Comparison of ENCODE assay signal across 16 cellular contexts in genomic region chr1:145827966-145828365, GRCh38. TPM values are rescaled to one million over a fixed set of nuclear protein-coding genes. Genes with fewer than 3 reads are reported as not detected.
A peak's percentile ranks its signal among the peaks of the same experiment; 100 is the strongest.
DNase-seq lines count a peak whose midpoint lies in the region; ATAC-seq, FAIRE-seq and TF ChIP-seq lines count a peak whose summit lies in the region.
"Had no signal": no experiment of that assay in that cellular context is flagged by ENCODE, and none has a peak within 500 bp of the region (broad histone marks: within the 10 kb centered on the region; RNA-seq: fewer than 3 reads in every experiment).

No MANE protein-coding gene starts in this region.

- H3K27me3 ChIP-seq in HepG2 (ENCODE audit: control insufficient read depth in 1 of 2, insufficient read depth in 2 of 2, low read length in 2 of 2) (no peaks in the 10 kb centered on the region; a peak in 1 of 5 replicates), right lobe of liver (no peaks in the 10 kb centered on the region), prostate gland (replicated peaks; ENCODE audit: insufficient read depth) (no peaks in the 10 kb centered on the region)
- H3K27me3 ChIP-seq: esophagus squamous epithelium, left lung, right atrium auricular region had no signal

- H3K9me3 ChIP-seq in HepG2 (ENCODE audit: low read length) (no peaks in the 10 kb centered on the region), right lobe of liver (no peaks in the 10 kb centered on the region), prostate gland (no peaks in the 10 kb centered on the region)
- H3K9me3 ChIP-seq: esophagus squamous epithelium, left lung, right atrium auricular region had no signal

- H3K79me2 ChIP-seq in HepG2 (ENCODE audit: insufficient read depth, low read length): peaks cover 16% of the 10 kb centered on the region

- peaks cover 44% of the 10 kb centered on the region for H3K4me1 Mint-ChIP-seq in activated T-helper 1 cell treated with anti-CD3 and anti-CD28 coated beads, Interleukin-12 subunit alpha, Interleukin-12 subunit beta, Interleukin-2, Interleukin-4 antibody, amounts not matched to agents 30 ng/mL and 10 ng/mL and 1 ng/mL, durations not matched to agents 14 hours and 24 hours and 36 hours (ENCODE audit: low read depth)
- H3K4me1 Mint-ChIP-seq in stimulated activated naive CD8-positive, alpha-beta T cell treated with anti-CD3 and anti-CD28 coated beads, Interleukin-15, amount 100 ng/mL, for 72 hours: peaks cover 48% of the 10 kb centered on the region

- ATAC-seq in HepG2 (no peak), right lobe of liver (no peak)
- peak; percentile 52 for ATAC-seq in stimulated activated naive CD8-positive, alpha-beta T cell treated with anti-CD3 and anti-CD28 coated beads, Interleukin-15, amount 100 ng/mL, for 72 hours
- ATAC-seq: left lung; naive thymus-derived CD8-positive, alpha-beta T cell; Panc1 had no signal

- intact Hi-C loops in HepG2 (cut with micrococcal nuclease; ENCODE audit: unreplicated experiment) (loop anchor here (10.0 kb wide), 1 partner anchor 93 kb away; no protein-coding TSS in a partner anchor), right lobe of liver (cut with DNase I) (no loop called here), prostate gland (cut with DNase I) (loop anchor here (10.0 kb wide), 1 partner anchor 73 kb away; no protein-coding TSS in a partner anchor)
- intact Hi-C loops in activated T-helper 1 cell treated with anti-CD3 and anti-CD28 coated beads, Interleukin-12 subunit alpha, Interleukin-12 subunit beta, Interleukin-2, Interleukin-4 antibody, amounts not matched to agents 30 ng/mL and 10 ng/mL and 1 ng/mL, durations not matched to agents 14 hours and 24 hours and 36 hours (cut with micrococcal nuclease): no loop called here

- in situ Hi-C loops in HepG2 (cut with HindIII; ENCODE audit: extremely low pct_ligation_motif_present, low pct_unique_long_range_greater_than_20kb): loop anchor here (10.0 kb wide), 1 partner anchor 63 kb away; no protein-coding TSS in a partner anchor

- no peak for FAIRE-seq in HepG2 (lab: Jason Lieb, UNC)

- TF ChIP-seq CTCF in HepG2 (CRISPR knock-in tag; IDR thresholded peaks at IDR 0.05) (no peak), right lobe of liver (IDR thresholded peaks at IDR 0.05) (no peak), prostate gland (IDR thresholded peaks at IDR 0.05) (no peak)

- H4K20me1 ChIP-seq in HepG2 (ENCODE audit: insufficient read depth, low read length): no peaks in the 10 kb centered on the region

- no peak for TF ChIP-seq POLR2A in HepG2 (IDR thresholded peaks at IDR 0.05; ENCODE audit: insufficient read depth in 1 of 2, low read depth in 2 of 2, low read length in 2 of 2)
- TF ChIP-seq POLR2A in right lobe of liver (IDR thresholded peaks at IDR 0.05): no peak
- no peak for TF ChIP-seq POLR2A in prostate gland (IDR thresholded peaks at IDR 0.05)

- no peaks in the 10 kb centered on the region for H3K27me3 Mint-ChIP-seq in activated T-helper 1 cell treated with anti-CD3 and anti-CD28 coated beads, Interleukin-12 subunit alpha, Interleukin-12 subunit beta, Interleukin-2, Interleukin-4 antibody, amounts not matched to agents 30 ng/mL and 10 ng/mL and 1 ng/mL, durations not matched to agents 14 hours and 24 hours and 36 hours (ENCODE audit: insufficient read depth)
- no peaks in the 10 kb centered on the region for H3K27me3 Mint-ChIP-seq in stimulated activated naive CD8-positive, alpha-beta T cell treated with anti-CD3 and anti-CD28 coated beads, Interleukin-15, amount 100 ng/mL, for 72 hours
- H3K27me3 Mint-ChIP-seq: naive thymus-derived CD8-positive, alpha-beta T cell had no signal

- peaks cover 51% of the 10 kb centered on the region for H3K36me3 Mint-ChIP-seq in activated T-helper 1 cell treated with anti-CD3 and anti-CD28 coated beads, Interleukin-12 subunit alpha, Interleukin-12 subunit beta, Interleukin-2, Interleukin-4 antibody, amounts not matched to agents 30 ng/mL and 10 ng/mL and 1 ng/mL, durations not matched to agents 14 hours and 24 hours and 36 hours (ENCODE audit: low read depth)

- POLR2A ChIA-PET in HepG2 (lab: Yijun Ruan, JAX): interaction anchor here (0.7 kb wide), 1 partner anchor 18 kb away, joined by 3 read pairs; the partner anchor contains the start of gene NUDT17

- peak overlapping the region; percentile 83 for H3K27ac Mint-ChIP-seq in activated T-helper 1 cell treated with anti-CD3 and anti-CD28 coated beads, Interleukin-12 subunit alpha, Interleukin-12 subunit beta, Interleukin-2, Interleukin-4 antibody, amounts not matched to agents 30 ng/mL and 10 ng/mL and 1 ng/mL, durations not matched to agents 14 hours and 24 hours and 36 hours
- H3K27ac Mint-ChIP-seq in stimulated activated naive CD8-positive, alpha-beta T cell treated with anti-CD3 and anti-CD28 coated beads, Interleukin-15, amount 100 ng/mL, for 72 hours: peak overlapping the region; percentile 99

- BruUV-seq in HepG2 (replicated peaks; lab: Mats Ljungman, UMichigan): no TSS peak

- H3K27ac ChIP-seq in HepG2 (ENCODE audit: extremely low read length, insufficient read depth, low read length) (no peak overlapping the region), right lobe of liver (no peak overlapping the region), prostate gland (no peak overlapping the region)
- H3K27ac ChIP-seq: esophagus squamous epithelium, left lung, right atrium auricular region had no signal

- H2AFZ ChIP-seq in HepG2 (ENCODE audit: low read length): no peak overlapping the region

- H3K36me3 ChIP-seq in HepG2 (replicated peaks in 1 of 2; ENCODE audit: control insufficient read depth in 1 of 2, insufficient read depth in 2 of 2, low read length in 2 of 2) (peaks cover 14 to 59% of the 10 kb centered on the region in 2 experiments), right lobe of liver (peaks cover 0 to 72% (median 20%) of the 10 kb centered on the region in 4 donors), prostate gland (peaks cover 8 to 12% of the 10 kb centered on the region in 2 donors)

- H3K4me1 ChIP-seq in HepG2 (ENCODE audit: insufficient read depth, low read length) (peaks cover 14% of the 10 kb centered on the region), right lobe of liver (peaks cover 0 to 11% (median 5%) of the 10 kb centered on the region in 4 donors), prostate gland (replicated peaks) (peaks cover 3% of the 10 kb centered on the region)

- peak overlapping the region; percentile 4 for H3K4me3 Mint-ChIP-seq in activated T-helper 1 cell treated with anti-CD3 and anti-CD28 coated beads, Interleukin-12 subunit alpha, Interleukin-12 subunit beta, Interleukin-2, Interleukin-4 antibody, amounts not matched to agents 30 ng/mL and 10 ng/mL and 1 ng/mL, durations not matched to agents 14 hours and 24 hours and 36 hours
- H3K4me3 Mint-ChIP-seq in stimulated activated naive CD8-positive, alpha-beta T cell treated with anti-CD3 and anti-CD28 coated beads, Interleukin-15, amount 100 ng/mL, for 72 hours: peak overlapping the region; percentile 64 to 73
- H3K4me3 Mint-ChIP-seq: naive thymus-derived CD8-positive, alpha-beta T cell had no signal

- CTCF ChIA-PET in HepG2 (lab: Yijun Ruan, JAX; ENCODE audit: low intra/inter-chr PET ratio, low total read pairs): no interaction called here

- DNase-seq in HepG2 (ENCODE audit: low spot score) (no peak), right lobe of liver (no peak), cortex of kidney (lab: John Stamatoyannopoulos, UW) (no peak), prostate gland (ENCODE audit: low spot score) (no peak)
- no peak for DNase-seq in activated T-helper 1 cell treated with anti-CD3 and anti-CD28 coated beads, Interleukin-12 subunit alpha, Interleukin-12 subunit beta, Interleukin-2, Interleukin-4 antibody, amounts not matched to agents 30 ng/mL and 10 ng/mL and 1 ng/mL, durations not matched to agents 14 hours and 24 hours and 36 hours (ENCODE audit: low spot score)
- no peak for DNase-seq in stimulated activated naive CD8-positive, alpha-beta T cell treated with anti-CD3 and anti-CD28 coated beads, Interleukin-15, amount 100 ng/mL, for 72 hours
- DNase-seq: activated CD4-positive, alpha-beta T cell treated with anti-CD3 and anti-CD28 coated beads for 4 hours; DMS79; esophagus squamous epithelium; left lung; naive thymus-derived CD8-positive, alpha-beta T cell; stimulated activated CD4-positive, alpha-beta T cell treated with anti-CD3 and anti-CD28 coated beads, Interleukin-4, amount 100 ng/mL, for 4 hours; SW 1271 had no signal

- no peaks in the 10 kb centered on the region for H3K9me3 Mint-ChIP-seq in activated T-helper 1 cell treated with anti-CD3 and anti-CD28 coated beads, Interleukin-12 subunit alpha, Interleukin-12 subunit beta, Interleukin-2, Interleukin-4 antibody, amounts not matched to agents 30 ng/mL and 10 ng/mL and 1 ng/mL, durations not matched to agents 14 hours and 24 hours and 36 hours
- H3K9me3 Mint-ChIP-seq in stimulated activated naive CD8-positive, alpha-beta T cell treated with anti-CD3 and anti-CD28 coated beads, Interleukin-15, amount 100 ng/mL, for 72 hours: no peaks in the 10 kb centered on the region
- H3K9me3 Mint-ChIP-seq: naive thymus-derived CD8-positive, alpha-beta T cell had no signal

- TF ChIP-seq EP300 in HepG2 (IDR thresholded peaks at IDR 0.05; ENCODE audit: low read depth in 2 of 2, low read length in 2 of 2) (no peak), HepG2 (CRISPR knock-in tag; IDR thresholded peaks at IDR 0.05; ENCODE audit: borderline replicate concordance) (no peak)

- no peak overlapping the region for H3K4me2 ChIP-seq in HepG2 (ENCODE audit: low read depth, low read length)

- TF ChIP-seq RAD21 in HepG2 (CRISPR knock-in tag; IDR thresholded peaks at IDR 0.05): no peak

- H3K9ac ChIP-seq in HepG2 (ENCODE audit: insufficient read depth, low read depth, low read length): no peak overlapping the region

- H3K4me3 ChIP-seq in HepG2 (replicated peaks in 1 of 3; ENCODE audit: insufficient read depth in 1 of 3, low read depth in 2 of 3, low read length in 3 of 3): no peak overlapping the region
- H3K4me3 ChIP-seq in right lobe of liver: no peak overlapping the region
- H3K4me3 ChIP-seq in prostate gland: no peak overlapping the region
- H3K4me3 ChIP-seq: esophagus squamous epithelium, left lung, right atrium auricular region had no signal

RNA-seq across cellular contexts. Expression of gene POLR3C, which starts 4.0 kb away (rescaled TPM):
- total RNA-seq in HepG2 (2016; rRNA removed; fragmentation: Illumina TruSeq; extraction: Trizol): 24.3 TPM in 2 replicates
- 11.5 and 13.9 TPM in 2 replicates for total RNA-seq in HepG2 (2016; cell fraction: cytosol; rRNA removed; fragmentation: Illumina TruSeq; extraction: Trizol; ENCODE audit: low read depth)
- total RNA-seq in HepG2 (2016; cell fraction: insoluble cytoplasmic fraction; rRNA removed; fragmentation: Illumina TruSeq; extraction: Trizol): 22.9 and 26.4 TPM in 2 replicates
- 14.2 and 15.1 TPM in 2 replicates for total RNA-seq in HepG2 (2016; cell fraction: membrane; rRNA removed; fragmentation: Illumina TruSeq; extraction: Trizol)
- 16.6 and 16.7 TPM in 2 replicates for total RNA-seq in HepG2 (2016; cell fraction: nucleus; rRNA removed; fragmentation: Illumina TruSeq; extraction: Trizol)
- polyA plus RNA-seq in HepG2 (2011; rRNA removed): 15.0 and 15.5 TPM in 2 replicates
- polyA plus RNA-seq in HepG2 (2011; cell fraction: cytosol; rRNA removed): 13.3 and 17.9 TPM in 2 replicates
- 23.1 and 24.9 TPM in 2 replicates for polyA plus RNA-seq in HepG2 (2011; cell fraction: nucleus; rRNA removed)
- polyA plus RNA-seq in HepG2 (2012): 14.2 and 14.7 TPM in 2 replicates
- polyA plus RNA-seq in HepG2 (2016; cell fraction: cytosol; fragmentation: Illumina TruSeq; extraction: Trizol; ENCODE audit: low read depth): 6.9 and 9.5 TPM in 2 replicates
- polyA plus RNA-seq in HepG2 (2016; cell fraction: insoluble cytoplasmic fraction; fragmentation: Illumina TruSeq; extraction: Trizol; ENCODE audit: low read depth): 28.8 and 29.9 TPM in 2 replicates
- polyA plus RNA-seq in HepG2 (2016; cell fraction: membrane; fragmentation: Illumina TruSeq; extraction: Trizol; ENCODE audit: low read depth): 9.7 and 12.5 TPM in 2 replicates
- polyA plus RNA-seq in HepG2 (2016; cell fraction: nucleus; fragmentation: Illumina TruSeq; extraction: Trizol; ENCODE audit: insufficient read depth, low read depth): 24.4 and 27.3 TPM in 2 replicates
- polyA minus RNA-seq in HepG2 (2011; rRNA and poly(A)+ RNA removed; ENCODE audit: low replicate concordance): 22.4 and 66.8 TPM in 2 replicates
- polyA minus RNA-seq in HepG2 (2011; cell fraction: cytosol; rRNA and poly(A)+ RNA removed): 8.3 and 13.6 TPM in 2 replicates
- polyA minus RNA-seq in HepG2 (2011; cell fraction: nucleus; rRNA and poly(A)+ RNA removed): 24.7 and 35.2 TPM in 2 replicates
- 10 to 100 TPM in 3 of 6 experiments, 1 to 10 TPM in 3; 7.7 to 17.0 (median 11.2) TPM for total RNA-seq in right lobe of liver
- 44.5 and 47.2 TPM in 2 replicates for total RNA-seq in activated T-helper 1 cell treated with anti-CD3 and anti-CD28 coated beads, Interleukin-12 subunit alpha, Interleukin-12 subunit beta, Interleukin-2, Interleukin-4 antibody, amounts not matched to agents 30 ng/mL and 10 ng/mL and 1 ng/mL, durations not matched to agents 14 hours and 24 hours and 36 hours
- 10 to 100 TPM; 22.5 to 48.0 TPM for total RNA-seq in prostate gland

RNA-seq across cellular contexts. Expression of gene RNF115, which starts 4.1 kb away (rescaled TPM):
- 7.8 and 10.1 TPM in 2 replicates for total RNA-seq in HepG2 (2016; rRNA removed; fragmentation: Illumina TruSeq; extraction: Trizol)
- 2.2 and 2.4 TPM in 2 replicates for total RNA-seq in HepG2 (2016; cell fraction: cytosol; rRNA removed; fragmentation: Illumina TruSeq; extraction: Trizol; ENCODE audit: low read depth)
- total RNA-seq in HepG2 (2016; cell fraction: insoluble cytoplasmic fraction; rRNA removed; fragmentation: Illumina TruSeq; extraction: Trizol): 8.6 and 9.5 TPM in 2 replicates
- 6.1 and 6.2 TPM in 2 replicates for total RNA-seq in HepG2 (2016; cell fraction: membrane; rRNA removed; fragmentation: Illumina TruSeq; extraction: Trizol)
- total RNA-seq in HepG2 (2016; cell fraction: nucleus; rRNA removed; fragmentation: Illumina TruSeq; extraction: Trizol): 10.9 and 11.6 TPM in 2 replicates
- polyA plus RNA-seq in HepG2 (2011; rRNA removed): 4.6 and 6.0 TPM in 2 replicates
- 2.3 and 3.0 TPM in 2 replicates for polyA plus RNA-seq in HepG2 (2011; cell fraction: cytosol; rRNA removed)
- polyA plus RNA-seq in HepG2 (2011; cell fraction: nucleus; rRNA removed): 3.0 and 4.1 TPM in 2 replicates
- polyA plus RNA-seq in HepG2 (2012): 4.1 and 5.7 TPM in 2 replicates
- 2.9 and 3.4 TPM in 2 replicates for polyA plus RNA-seq in HepG2 (2016; cell fraction: cytosol; fragmentation: Illumina TruSeq; extraction: Trizol; ENCODE audit: low read depth)
- polyA plus RNA-seq in HepG2 (2016; cell fraction: insoluble cytoplasmic fraction; fragmentation: Illumina TruSeq; extraction: Trizol; ENCODE audit: low read depth): 11.8 and 12.2 TPM in 2 replicates
- polyA plus RNA-seq in HepG2 (2016; cell fraction: membrane; fragmentation: Illumina TruSeq; extraction: Trizol; ENCODE audit: low read depth): 7.2 and 8.6 TPM in 2 replicates
- polyA plus RNA-seq in HepG2 (2016; cell fraction: nucleus; fragmentation: Illumina TruSeq; extraction: Trizol; ENCODE audit: insufficient read depth, low read depth): 15.3 and 16.4 TPM in 2 replicates
- polyA minus RNA-seq in HepG2 (2011; rRNA and poly(A)+ RNA removed; ENCODE audit: low replicate concordance): 3.6 and 12.3 TPM in 2 replicates
- polyA minus RNA-seq in HepG2 (2011; cell fraction: cytosol; rRNA and poly(A)+ RNA removed): 2.1 and 2.6 TPM in 2 replicates
- 11.2 and 12.9 TPM in 2 replicates for polyA minus RNA-seq in HepG2 (2011; cell fraction: nucleus; rRNA and poly(A)+ RNA removed)
- 10 to 100 TPM in 2 of 6 experiments, 1 to 10 TPM in 4; 5.3 to 10.3 (median 8.0) TPM for total RNA-seq in right lobe of liver
- 18.8 and 20.0 TPM in 2 replicates for total RNA-seq in activated T-helper 1 cell treated with anti-CD3 and anti-CD28 coated beads, Interleukin-12 subunit alpha, Interleukin-12 subunit beta, Interleukin-2, Interleukin-4 antibody, amounts not matched to agents 30 ng/mL and 10 ng/mL and 1 ng/mL, durations not matched to agents 14 hours and 24 hours and 36 hours
- total RNA-seq in prostate gland: 10 to 100 TPM; 12.5 to 21.4 TPM

RNA-seq across cellular contexts. Expression of gene NUDT17, which starts 17.5 kb away (rescaled TPM):
- total RNA-seq in HepG2 (2016; rRNA removed; fragmentation: Illumina TruSeq; extraction: Trizol): 2.6 TPM in 2 replicates
- total RNA-seq in HepG2 (2016; cell fraction: cytosol; rRNA removed; fragmentation: Illumina TruSeq; extraction: Trizol; ENCODE audit: low read depth): 0.18 and 0.81 TPM in 2 replicates
- total RNA-seq in HepG2 (2016; cell fraction: insoluble cytoplasmic fraction; rRNA removed; fragmentation: Illumina TruSeq; extraction: Trizol): 1.8 and 2.7 TPM in 2 replicates
- 1.2 and 1.3 TPM in 2 replicates for total RNA-seq in HepG2 (2016; cell fraction: membrane; rRNA removed; fragmentation: Illumina TruSeq; extraction: Trizol)
- 2.6 and 4.1 TPM in 2 replicates for total RNA-seq in HepG2 (2016; cell fraction: nucleus; rRNA removed; fragmentation: Illumina TruSeq; extraction: Trizol)
- polyA plus RNA-seq in HepG2 (2011; rRNA removed): 5.7 and 5.8 TPM in 2 replicates
- 3.2 and 4.8 TPM in 2 replicates for polyA plus RNA-seq in HepG2 (2011; cell fraction: cytosol; rRNA removed)
- polyA plus RNA-seq in HepG2 (2011; cell fraction: nucleus; rRNA removed): 17.3 and 18.1 TPM in 2 replicates
- 2.8 and 3.1 TPM in 2 replicates for polyA plus RNA-seq in HepG2 (2012)
- 0.42 and 0.78 TPM in 2 replicates for polyA plus RNA-seq in HepG2 (2016; cell fraction: cytosol; fragmentation: Illumina TruSeq; extraction: Trizol; ENCODE audit: low read depth)
- polyA plus RNA-seq in HepG2 (2016; cell fraction: insoluble cytoplasmic fraction; fragmentation: Illumina TruSeq; extraction: Trizol; ENCODE audit: low read depth): 2.2 and 2.8 TPM in 2 replicates
- polyA plus RNA-seq in HepG2 (2016; cell fraction: membrane; fragmentation: Illumina TruSeq; extraction: Trizol; ENCODE audit: low read depth): 1.3 and 1.4 TPM in 2 replicates
- 7.6 and 8.5 TPM in 2 replicates for polyA plus RNA-seq in HepG2 (2016; cell fraction: nucleus; fragmentation: Illumina TruSeq; extraction: Trizol; ENCODE audit: insufficient read depth, low read depth)
- 1.4 and 4.4 TPM in 2 replicates for polyA minus RNA-seq in HepG2 (2011; rRNA and poly(A)+ RNA removed; ENCODE audit: low replicate concordance)
- polyA minus RNA-seq in HepG2 (2011; cell fraction: cytosol; rRNA and poly(A)+ RNA removed): 0.79 TPM in 1 of 2 replicates, not detected in the other
- 2.6 and 3.5 TPM in 2 replicates for polyA minus RNA-seq in HepG2 (2011; cell fraction: nucleus; rRNA and poly(A)+ RNA removed)
- total RNA-seq in right lobe of liver: 1 to 10 TPM in 3 of 6 experiments, under 1 TPM in 3; 0.51 to 2.2 (median 1.0) TPM
- total RNA-seq in activated T-helper 1 cell treated with anti-CD3 and anti-CD28 coated beads, Interleukin-12 subunit alpha, Interleukin-12 subunit beta, Interleukin-2, Interleukin-4 antibody, amounts not matched to agents 30 ng/mL and 10 ng/mL and 1 ng/mL, durations not matched to agents 14 hours and 24 hours and 36 hours: 3.0 TPM in 2 replicates
- total RNA-seq in prostate gland: 1 to 10 TPM; 3.5 to 8.6 TPM

RNA-seq across cellular contexts. Expression of gene PIAS3, which starts 30.9 kb away (rescaled TPM):
- 3.7 and 4.6 TPM in 2 replicates for total RNA-seq in HepG2 (2016; rRNA removed; fragmentation: Illumina TruSeq; extraction: Trizol)
- total RNA-seq in HepG2 (2016; cell fraction: cytosol; rRNA removed; fragmentation: Illumina TruSeq; extraction: Trizol; ENCODE audit: low read depth): 0.91 and 1.5 TPM in 2 replicates
- total RNA-seq in HepG2 (2016; cell fraction: insoluble cytoplasmic fraction; rRNA removed; fragmentation: Illumina TruSeq; extraction: Trizol): 4.0 and 4.2 TPM in 2 replicates
- 2.8 and 3.2 TPM in 2 replicates for total RNA-seq in HepG2 (2016; cell fraction: membrane; rRNA removed; fragmentation: Illumina TruSeq; extraction: Trizol)
- total RNA-seq in HepG2 (2016; cell fraction: nucleus; rRNA removed; fragmentation: Illumina TruSeq; extraction: Trizol): 4.7 TPM in 2 replicates
- polyA plus RNA-seq in HepG2 (2011; rRNA removed): 8.0 and 9.7 TPM in 2 replicates
- 5.0 and 5.5 TPM in 2 replicates for polyA plus RNA-seq in HepG2 (2011; cell fraction: cytosol; rRNA removed)
- polyA plus RNA-seq in HepG2 (2011; cell fraction: nucleus; rRNA removed): 26.5 and 26.8 TPM in 2 replicates
- polyA plus RNA-seq in HepG2 (2012): 5.8 and 6.8 TPM in 2 replicates
- polyA plus RNA-seq in HepG2 (2016; cell fraction: cytosol; fragmentation: Illumina TruSeq; extraction: Trizol; ENCODE audit: low read depth): 1.2 and 1.3 TPM in 2 replicates
- 6.6 and 7.8 TPM in 2 replicates for polyA plus RNA-seq in HepG2 (2016; cell fraction: insoluble cytoplasmic fraction; fragmentation: Illumina TruSeq; extraction: Trizol; ENCODE audit: low read depth)
- polyA plus RNA-seq in HepG2 (2016; cell fraction: membrane; fragmentation: Illumina TruSeq; extraction: Trizol; ENCODE audit: low read depth): 4.0 and 4.3 TPM in 2 replicates
- 15.4 and 16.3 TPM in 2 replicates for polyA plus RNA-seq in HepG2 (2016; cell fraction: nucleus; fragmentation: Illumina TruSeq; extraction: Trizol; ENCODE audit: insufficient read depth, low read depth)
- polyA minus RNA-seq in HepG2 (2011; rRNA and poly(A)+ RNA removed; ENCODE audit: low replicate concordance): 8.5 and 12.9 TPM in 2 replicates
- 3.7 and 4.6 TPM in 2 replicates for polyA minus RNA-seq in HepG2 (2011; cell fraction: cytosol; rRNA and poly(A)+ RNA removed)
- polyA minus RNA-seq in HepG2 (2011; cell fraction: nucleus; rRNA and poly(A)+ RNA removed): 9.3 and 10.7 TPM in 2 replicates
- 1 to 10 TPM; 5.5 to 8.9 (median 6.7) TPM for total RNA-seq in right lobe of liver
- 16.9 and 17.0 TPM in 2 replicates for total RNA-seq in activated T-helper 1 cell treated with anti-CD3 and anti-CD28 coated beads, Interleukin-12 subunit alpha, Interleukin-12 subunit beta, Interleukin-2, Interleukin-4 antibody, amounts not matched to agents 30 ng/mL and 10 ng/mL and 1 ng/mL, durations not matched to agents 14 hours and 24 hours and 36 hours
- 10 to 100 TPM; 41.7 to 48.8 TPM for total RNA-seq in prostate gland

RNA-seq across cellular contexts. Expression of gene ANKRD35, which starts 57.7 kb away (rescaled TPM):
- 0.02 TPM in 1 of 2 replicates, not detected in the other for total RNA-seq in HepG2 (2016; rRNA removed; fragmentation: Illumina TruSeq; extraction: Trizol)
- total RNA-seq in HepG2 (2016; cell fraction: cytosol; rRNA removed; fragmentation: Illumina TruSeq; extraction: Trizol; ENCODE audit: low read depth): not detected in 2 replicates
- not detected in 2 replicates for total RNA-seq in HepG2 (2016; cell fraction: insoluble cytoplasmic fraction; rRNA removed; fragmentation: Illumina TruSeq; extraction: Trizol)
- not detected in 2 replicates for total RNA-seq in HepG2 (2016; cell fraction: membrane; rRNA removed; fragmentation: Illumina TruSeq; extraction: Trizol)
- total RNA-seq in HepG2 (2016; cell fraction: nucleus; rRNA removed; fragmentation: Illumina TruSeq; extraction: Trizol): not detected in 2 replicates
- polyA plus RNA-seq in HepG2 (2011; rRNA removed): not detected in 2 replicates
- polyA plus RNA-seq in HepG2 (2011; cell fraction: cytosol; rRNA removed): 0.01 TPM in 2 replicates
- polyA plus RNA-seq in HepG2 (2011; cell fraction: nucleus; rRNA removed): not detected in 2 replicates
- not detected in 2 replicates for polyA plus RNA-seq in HepG2 (2012)
- polyA plus RNA-seq in HepG2 (2016; cell fraction: cytosol; fragmentation: Illumina TruSeq; extraction: Trizol; ENCODE audit: low read depth): not detected in 2 replicates
- polyA plus RNA-seq in HepG2 (2016; cell fraction: insoluble cytoplasmic fraction; fragmentation: Illumina TruSeq; extraction: Trizol; ENCODE audit: low read depth): not detected in 2 replicates
- polyA plus RNA-seq in HepG2 (2016; cell fraction: membrane; fragmentation: Illumina TruSeq; extraction: Trizol; ENCODE audit: low read depth): not detected in 2 replicates
- polyA plus RNA-seq in HepG2 (2016; cell fraction: nucleus; fragmentation: Illumina TruSeq; extraction: Trizol; ENCODE audit: insufficient read depth, low read depth): not detected in 2 replicates
- 0.10 TPM in 1 of 2 replicates, not detected in the other for polyA minus RNA-seq in HepG2 (2011; rRNA and poly(A)+ RNA removed; ENCODE audit: low replicate concordance)
- not detected in 2 replicates for polyA minus RNA-seq in HepG2 (2011; cell fraction: cytosol; rRNA and poly(A)+ RNA removed)
- 0.13 TPM in 1 of 2 replicates, not detected in the other for polyA minus RNA-seq in HepG2 (2011; cell fraction: nucleus; rRNA and poly(A)+ RNA removed)
- 1 to 10 TPM; 1.1 to 2.5 (median 1.6) TPM for total RNA-seq in right lobe of liver
- 0.37 and 0.52 TPM in 2 replicates for total RNA-seq in activated T-helper 1 cell treated with anti-CD3 and anti-CD28 coated beads, Interleukin-12 subunit alpha, Interleukin-12 subunit beta, Interleukin-2, Interleukin-4 antibody, amounts not matched to agents 30 ng/mL and 10 ng/mL and 1 ng/mL, durations not matched to agents 14 hours and 24 hours and 36 hours
- 1 to 10 TPM; 6.6 to 7.5 TPM for total RNA-seq in prostate gland
- total RNA-seq: naive thymus-derived CD8-positive, alpha-beta T cell; NCI-H460 had no signal

Comparison
In these comparisons a context has a peak if more than half of its experiments do, and no peak if none do; other contexts are left out.
1. intact Hi-C loops: an anchor here in HepG2 (10.0 kb wide) and prostate gland (10.0 kb wide); none called in right lobe of liver and activated T-helper 1 cell treated with anti-CD3 and anti-CD28 coated beads, Interleukin-12 subunit alpha, Interleukin-12 subunit beta, Interleukin-2, Interleukin-4 antibody, amounts not matched to agents 30 ng/mL and 10 ng/mL and 1 ng/mL, durations not matched to agents 14 hours and 24 hours and 36 hours.